20 cellular contexts compared by ENCODE assay signal in genomic region chr14:70796551-70796950, GRCh38. TPM values are rescaled to one million over a fixed set of nuclear protein-coding genes. Genes with fewer than 3 reads are reported as not detected.
A peak's percentile ranks its signal among the peaks of the same experiment; 100 is the strongest.
DNase-seq lines count a peak whose midpoint lies in the region; ATAC-seq and TF ChIP-seq lines count a peak whose summit lies in the region.
"Had no signal": no experiment of that assay in that cellular context is flagged by ENCODE, and none has a peak within 500 bp of the region (broad histone marks: within the 10 kb centered on the region; RNA-seq: fewer than 3 reads in every experiment).

No MANE protein-coding gene starts in this region.

- no peaks in the 10 kb centered on the region for H4K20me1 ChIP-seq in IMR-90 (ENCODE audit: insufficient read depth, low read length)
- H4K20me1 ChIP-seq: BLaER1 treated with 17β-estradiol and CSF1 and Interleukin-3, amounts not matched to agents 10 nM and 100 nM had no signal

- H2BK5ac ChIP-seq in IMR-90 (ENCODE audit: low read depth, low read length, poor library complexity, severe bottlenecking) (no peak overlapping the region), neuronal stem cell (ENCODE audit: low read length) (no peak overlapping the region)

- no peak overlapping the region for H4K5ac ChIP-seq in IMR-90 (ENCODE audit: low read depth, low read length)

- H3K4me3 ChIP-seq in IMR-90 (ENCODE audit: insufficient read depth, low read depth, low read length): no peak overlapping the region
- H3K4me3 ChIP-seq in iPS-15b (ENCODE audit: low read depth, low read length): no peak overlapping the region
- no peak overlapping the region for H3K4me3 ChIP-seq in neuronal stem cell (ENCODE audit: low read length in 2 of 2)
- H3K4me3 ChIP-seq: A549; BLaER1 treated with 17β-estradiol and CSF1 and Interleukin-3, amounts not matched to agents 10 nM and 100 nM; GM12878 had no signal

- H2AFZ ChIP-seq in IMR-90 (replicated peaks; ENCODE audit: low read length, poor library complexity) (no peak overlapping the region), neuronal stem cell (ENCODE audit: low read length) (no peak overlapping the region)

- TF ChIP-seq CTCF in IMR-90 (conservative IDR thresholded peaks at IDR 0.05; ENCODE audit: low read depth, low read length): no peak

- H2BK120ac ChIP-seq in IMR-90 (ENCODE audit: low read depth, low read length) (no peak overlapping the region), neuronal stem cell (ENCODE audit: low read depth, low read length) (no peak overlapping the region)

- no peak overlapping the region for H3K27ac ChIP-seq in IMR-90 (ENCODE audit: insufficient read depth, low read length)
- H3K27ac ChIP-seq in neuronal stem cell (replicated peaks; ENCODE audit: low read length): no peak overlapping the region
- H3K27ac ChIP-seq: 22Rv1; A549; BLaER1 treated with 17β-estradiol and CSF1 and Interleukin-3, amounts not matched to agents 10 nM and 100 nM; C4-2B had no signal

- H3K4ac ChIP-seq in IMR-90 (ENCODE audit: low read depth, low read length): no peak overlapping the region
- H3K4ac ChIP-seq in neuronal stem cell (ENCODE audit: low read length): no peak overlapping the region

- H3K4me2 ChIP-seq in IMR-90 (ENCODE audit: low read depth, low read length) (no peak overlapping the region), neuronal stem cell (ENCODE audit: insufficient read depth, low read length, poor library complexity, severe bottlenecking) (no peak overlapping the region)
- H3K4me2 ChIP-seq: A549; BLaER1 treated with 17β-estradiol and CSF1 and Interleukin-3, amounts not matched to agents 10 nM and 100 nM had no signal

- no peak overlapping the region for H3K14ac ChIP-seq in IMR-90 (replicated peaks; ENCODE audit: low read depth, low read length)
- no peak overlapping the region for H3K14ac ChIP-seq in neuronal stem cell (ENCODE audit: low read length)

- no peak for TF ChIP-seq RAD21 in IMR-90 (IDR thresholded peaks at IDR 0.05; ENCODE audit: low read length)

- CTCF ChIA-PET in IMR-90 (lab: Yijun Ruan, JAX): no interaction called here

- WGBS in IMR-90 (ENCODE audit: extremely low coverage in 2 of 2, insufficient read length in 1 of 2), 2 experiments: no CpG with 5 or more reads among the region's 8 CpGs
- no CpG with 5 or more reads among the region's 8 CpGs for WGBS in neuronal stem cell (ENCODE audit: extremely low coverage in 2 of 2, insufficient read length in 2 of 2, insufficient replicate concordance in 1 of 2), 2 donors

- no peak overlapping the region for H2BK12ac ChIP-seq in neuronal stem cell (ENCODE audit: low read length)

- H3K9ac ChIP-seq in IMR-90 (ENCODE audit: low read depth, low read length): no peak overlapping the region
- H3K9ac ChIP-seq in iPS-15b (ENCODE audit: low read depth, low read length): peak overlapping the region; percentile 24
- H3K9ac ChIP-seq in neuronal stem cell (ENCODE audit: low read depth, low read length, poor library complexity): no peak overlapping the region
- H3K9ac ChIP-seq: BLaER1 treated with 17β-estradiol and CSF1 and Interleukin-3, amounts not matched to agents 10 nM and 100 nM had no signal

- no peaks in the 10 kb centered on the region for H3K9me1 ChIP-seq in IMR-90 (ENCODE audit: insufficient read depth, low read length)

- H2BK15ac ChIP-seq in IMR-90 (ENCODE audit: low read depth, low read length): no peak overlapping the region
- H2BK15ac ChIP-seq in neuronal stem cell (ENCODE audit: low read length): no peak overlapping the region

- H3K36me3 ChIP-seq in IMR-90 (ENCODE audit: control insufficient read depth, insufficient read depth, low read length): no peaks in the 10 kb centered on the region
- H3K36me3 ChIP-seq in iPS-15b (ENCODE audit: control insufficient read depth, insufficient read depth, low read length): peaks cover 17% of the 10 kb centered on the region
- peaks cover 13 to 18% of the 10 kb centered on the region in 2 donors for H3K36me3 ChIP-seq in neuronal stem cell (replicated peaks in 1 of 2; ENCODE audit: control insufficient read depth in 2 of 2, insufficient read depth in 2 of 2, low read length in 2 of 2)

- peak overlapping the region; percentile 18 for H2AK9ac ChIP-seq in IMR-90 (replicated peaks; ENCODE audit: low read depth, low read length, poor library complexity)

- dilution Hi-C loops in IMR-90 (cut with HindIII; ENCODE audit: low sequenced_read_pairs, unreplicated experiment): no loop called here

- intact Hi-C loops in IMR-90 (cut with micrococcal nuclease): no loop called here

- ATAC-seq in IMR-90 (ENCODE audit: low read depth) (no peak), GM18520 (IDR thresholded peaks at IDR 0.05; ENCODE audit: unreplicated experiment) (no peak), GM19467 (IDR thresholded peaks at IDR 0.05; ENCODE audit: unreplicated experiment) (no peak), HG03175 (IDR thresholded peaks at IDR 0.05; ENCODE audit: unreplicated experiment) (no peak)
- ATAC-seq: A549; CD8-positive, alpha-beta T cell; GM12878 had no signal

- no peak overlapping the region for H2AK5ac ChIP-seq in IMR-90 (ENCODE audit: low read depth, low read length)
- no peak overlapping the region for H2AK5ac ChIP-seq in neuronal stem cell (ENCODE audit: low read depth, low read length)

- POLR2A ChIA-PET in IMR-90 (lab: Charles Lee; ENCODE audit: unreplicated experiment): no interaction called here

- H2BK20ac ChIP-seq in IMR-90 (ENCODE audit: low read depth, low read length): no peak overlapping the region

- no peak overlapping the region for H3K18ac ChIP-seq in IMR-90 (ENCODE audit: low read depth, low read length)
- no peak overlapping the region for H3K18ac ChIP-seq in neuronal stem cell (ENCODE audit: low read length)

- H3K9me3 ChIP-seq in IMR-90 (ENCODE audit: control insufficient read depth, insufficient read depth, low read length): no peaks in the 10 kb centered on the region
- no peaks in the 10 kb centered on the region for H3K9me3 ChIP-seq in iPS-15b (ENCODE audit: control insufficient read depth, insufficient read depth, low read length)
- no peaks in the 10 kb centered on the region for H3K9me3 ChIP-seq in neuronal stem cell (replicated peaks in 1 of 2; ENCODE audit: control insufficient read depth in 2 of 2, insufficient read depth in 1 of 2, low read depth in 1 of 2, low read length in 2 of 2)
- H3K9me3 ChIP-seq: A549; BLaER1 treated with 17β-estradiol and CSF1 and Interleukin-3, amounts not matched to agents 10 nM and 100 nM; Caco-2 had no signal

- BruUV-seq in IMR-90 (replicated peaks; lab: Mats Ljungman, UMichigan): no TSS peak

- no peak overlapping the region for H3K23ac ChIP-seq in IMR-90 (ENCODE audit: low read depth, low read length)
- no peak overlapping the region for H3K23ac ChIP-seq in neuronal stem cell (ENCODE audit: low read depth, low read length, poor library complexity)

- DNase-seq in G401 (ENCODE audit: low spot score) (peak; percentile 97), IMR-90 (no peak), cerebellar nuclear complex (lab: John Stamatoyannopoulos, UW) (peak; percentile 78 to 83), neuronal stem cell (ENCODE audit: low spot score) (no peak)
- DNase-seq: AML-193; Caco-2; Calu3; CD4-positive, alpha-beta T cell; CD8-positive, alpha-beta T cell; DMS79 treated with DMSO at 0.1 percent for 48 hours; GDM1 had no signal

- H3K79me1 ChIP-seq in IMR-90 (ENCODE audit: low read depth in 1 of 2, low read length in 2 of 2) (no peaks in the 10 kb centered on the region), neuronal stem cell (ENCODE audit: low read depth, low read length) (peaks cover 2% of the 10 kb centered on the region)

- H3K4me1 ChIP-seq in IMR-90 (ENCODE audit: control insufficient read depth, insufficient read depth, low read length) (no peaks in the 10 kb centered on the region), iPS-15b (ENCODE audit: control insufficient read depth, insufficient read depth, low read length) (no peaks in the 10 kb centered on the region), neuronal stem cell (ENCODE audit: control insufficient read depth in 2 of 2, insufficient read depth in 1 of 2, low read depth in 1 of 2, low read length in 2 of 2) (peaks cover 0 to 1% of the 10 kb centered on the region in 2 donors)
- H3K4me1 ChIP-seq: A549; BLaER1 treated with 17β-estradiol and CSF1 and Interleukin-3, amounts not matched to agents 10 nM and 100 nM had no signal

- H3K56ac ChIP-seq in IMR-90 (ENCODE audit: extremely low read depth, insufficient read depth, low read length): no peak overlapping the region

- in situ Hi-C loops in G401 (cut with HindIII; ENCODE audit: low sequenced_read_pairs): no loop called here
- in situ Hi-C loops in IMR-90 (cut with MboI; ENCODE audit: low sequenced_read_pairs): no loop called here

- H3K27me3 ChIP-seq in IMR-90 (ENCODE audit: control insufficient read depth, insufficient read depth, low read length): no peaks in the 10 kb centered on the region; the same call in 1 of the 2 replicates
- no peaks in the 10 kb centered on the region for H3K27me3 ChIP-seq in iPS-15b (ENCODE audit: control insufficient read depth, insufficient read depth, low read length)
- no peaks in the 10 kb centered on the region for H3K27me3 ChIP-seq in neuronal stem cell (ENCODE audit: control insufficient read depth in 3 of 3, insufficient read depth in 3 of 3, low read depth in 1 of 3, low read length in 3 of 3)
- H3K27me3 ChIP-seq: BLaER1 treated with 17β-estradiol and CSF1 and Interleukin-3, amounts not matched to agents 10 nM and 100 nM had no signal

- TF ChIP-seq POLR2A in IMR-90 (IDR thresholded peaks at IDR 0.05; ENCODE audit: low read depth, low read length): no peak

- H4K8ac ChIP-seq in IMR-90 (ENCODE audit: low read depth in 2 of 2, low read length in 2 of 2) (no peak overlapping the region), neuronal stem cell (ENCODE audit: low read depth, low read length) (no peak overlapping the region)

- H4K91ac ChIP-seq in IMR-90 (ENCODE audit: insufficient read depth, low read depth, low read length) (no peak overlapping the region), neuronal stem cell (ENCODE audit: low read depth, low read length, poor library complexity) (no peak overlapping the region)

TF ChIP-seq in IMR-90, 13 proteins besides CTCF, POLR2A, EP300 and RAD21:
- no peak for TF ChIP-seq ELK1 (IDR thresholded peaks at IDR 0.05; ENCODE audit: borderline replicate concordance, low read depth, low read length)

RNA-seq across cellular contexts. Expression of gene MAP3K9, which starts 12.8 kb away (rescaled TPM):
- total RNA-seq in G401 (2014; rRNA removed; shearing (Covaris generic)): 3.3 and 3.8 TPM in 2 replicates
- 0.18 and 0.28 TPM in 2 replicates for total RNA-seq in IMR-90 (2012; rRNA removed)
- 0.17 and 0.26 TPM in 2 replicates for polyA plus RNA-seq in IMR-90 (2012; rRNA removed)
- 0.11 and 0.34 TPM in 2 replicates for polyA plus RNA-seq in IMR-90 (2012; cell fraction: cytosol; rRNA removed)
- polyA plus RNA-seq in IMR-90 (2012; cell fraction: nucleus; rRNA removed; ENCODE audit: low replicate concordance): 0.25 and 0.29 TPM in 2 replicates
- 9.3 TPM for polyA plus RNA-seq in neuronal stem cell (2013, experiment 1 of 2)
- polyA plus RNA-seq in neuronal stem cell (2013, experiment 2 of 2): 9.2 TPM

Comparison
In these comparisons a context has a peak if more than half of its experiments do, and no peak if none do; other contexts are left out.
1. DNase-seq: peak in G401 (single experiment) and cerebellar nuclear complex (2 of 2); none in IMR-90 (single experiment) and neuronal stem cell (single experiment).